ENCODE assay signal across 1 cellular context in the genomic region with DNA sequence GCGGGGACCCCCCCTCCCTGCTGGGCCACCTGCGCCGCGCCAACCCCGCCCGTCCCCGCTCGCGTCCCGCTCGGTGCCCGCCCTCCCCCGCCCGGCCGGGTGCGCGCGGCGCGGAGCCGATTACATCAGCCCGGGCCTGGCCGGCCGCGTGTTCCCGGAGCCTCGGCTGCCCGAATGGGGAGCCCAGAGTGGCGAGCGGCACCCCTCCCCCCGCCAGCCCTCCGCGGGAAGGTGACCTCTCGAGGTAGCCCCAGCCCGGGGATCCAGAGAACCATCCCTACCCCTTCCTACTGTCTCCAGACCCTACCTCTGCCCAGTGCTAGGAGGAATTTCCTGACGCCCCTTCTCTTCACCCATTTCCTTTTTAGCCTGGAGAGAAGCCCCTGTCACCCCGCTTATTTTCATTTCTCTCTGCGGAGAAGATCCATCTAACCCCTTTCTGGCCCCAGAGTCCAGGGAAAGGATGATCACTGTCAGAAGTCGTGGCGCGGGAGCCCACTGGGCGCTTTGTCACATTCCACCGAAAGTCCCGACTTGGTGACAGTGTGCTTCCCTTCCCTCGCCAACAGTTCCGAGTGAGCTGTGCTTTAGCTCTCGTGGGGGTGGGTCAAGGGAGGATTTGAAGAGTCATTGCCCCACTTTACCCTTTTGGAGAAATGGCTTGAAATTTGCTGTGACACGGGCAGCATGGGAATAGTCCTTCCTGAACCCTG.
TF ChIP-seq lines count a peak whose summit lies in the region.

No MANE protein-coding gene starts in this region.

TF ChIP-seq in HepG2, 621 proteins besides CTCF, POLR2A, EP300 and RAD21 (continued from another document and continues in another):
- TF ChIP-seq, protein P1, sequence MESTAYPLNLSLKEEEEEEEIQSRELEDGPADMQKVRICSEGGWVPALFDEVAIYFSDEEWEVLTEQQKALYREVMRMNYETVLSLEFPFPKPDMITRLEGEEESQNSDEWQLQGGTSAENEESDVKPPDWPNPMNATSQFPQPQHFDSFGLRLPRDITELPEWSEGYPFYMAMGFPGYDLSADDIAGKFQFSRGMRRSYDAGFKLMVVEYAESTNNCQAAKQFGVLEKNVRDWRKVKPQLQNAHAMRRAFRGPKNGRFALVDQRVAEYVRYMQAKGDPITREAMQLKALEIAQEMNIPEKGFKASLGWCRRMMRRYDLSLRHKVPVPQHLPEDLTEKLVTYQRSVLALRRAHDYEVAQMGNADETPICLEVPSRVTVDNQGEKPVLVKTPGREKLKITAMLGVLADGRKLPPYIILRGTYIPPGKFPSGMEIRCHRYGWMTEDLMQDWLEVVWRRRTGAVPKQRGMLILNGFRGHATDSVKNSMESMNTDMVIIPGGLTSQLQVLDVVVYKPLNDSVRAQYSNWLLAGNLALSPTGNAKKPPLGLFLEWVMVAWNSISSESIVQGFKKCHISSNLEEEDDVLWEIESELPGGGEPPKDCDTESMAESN (CRISPR knock-in tag; conservative IDR thresholded peaks at IDR 0.05): 0 out of 2 replicates have a peak, but pooled peaks have one; percentile 19
- TF ChIP-seq THRA (CRISPR knock-in tag; IDR thresholded peaks at IDR 0.05; ENCODE audit: borderline replicate concordance): 0 out of 2 replicates have a peak, but pooled peaks have one; percentile 8
- no peak for TF ChIP-seq ZNF614 (CRISPR knock-in tag; IDR thresholded peaks at IDR 0.05; ENCODE audit: borderline replicate concordance)
- TF ChIP-seq HHEX (CRISPR knock-in tag; IDR thresholded peaks at IDR 0.05): 0 out of 2 replicates have a peak, but pooled peaks have one; percentile 17
- 0 out of 4 replicates have a peak, but pooled peaks of 1 of the 2 experiments have one; percentile 16 for TF ChIP-seq REST (IDR thresholded peaks at IDR 0.05; ENCODE audit: borderline replicate concordance in 1 of 2, low read depth in 1 of 2, low read length in 2 of 2)
- TF ChIP-seq ZNF7 (CRISPR knock-in tag; IDR thresholded peaks at IDR 0.05): no peak
- no peak for TF ChIP-seq HNRNPUL1 (IDR thresholded peaks at IDR 0.05; ENCODE audit: low read depth, low read length)
- no peak; the same call in 1 of the 2 replicates for TF ChIP-seq THAP8 (CRISPR knock-in tag; IDR thresholded peaks at IDR 0.05; ENCODE audit: borderline replicate concordance)
- peak; percentile 33; the same call in 1 of the 2 replicates for TF ChIP-seq NR2C2 (CRISPR knock-in tag; IDR thresholded peaks at IDR 0.05; ENCODE audit: borderline replicate concordance)
- TF ChIP-seq MXD3 (CRISPR knock-in tag; IDR thresholded peaks at IDR 0.05): no peak; the same call in 1 of the 2 replicates
- no peak for TF ChIP-seq FOXK1 (CRISPR knock-in tag; IDR thresholded peaks at IDR 0.05; ENCODE audit: borderline replicate concordance, low read depth)
- peak; percentile 66 for TF ChIP-seq AGO1 (IDR thresholded peaks at IDR 0.05; ENCODE audit: low read depth, low read length, poor library complexity, severe bottlenecking)
- TF ChIP-seq ETV6 (CRISPR knock-in tag; conservative IDR thresholded peaks at IDR 0.05): no peak
- TF ChIP-seq DMAP1 (CRISPR knock-in tag; IDR thresholded peaks at IDR 0.05): peak; percentile 86
- TF ChIP-seq ZFP91 (CRISPR knock-in tag; IDR thresholded peaks at IDR 0.05; ENCODE audit: borderline replicate concordance): no peak; the same call in 1 of the 2 replicates
- no peak; the same call in 1 of the 2 replicates for TF ChIP-seq MEF2D (CRISPR knock-in tag; IDR thresholded peaks at IDR 0.05)
- TF ChIP-seq, protein P2, sequence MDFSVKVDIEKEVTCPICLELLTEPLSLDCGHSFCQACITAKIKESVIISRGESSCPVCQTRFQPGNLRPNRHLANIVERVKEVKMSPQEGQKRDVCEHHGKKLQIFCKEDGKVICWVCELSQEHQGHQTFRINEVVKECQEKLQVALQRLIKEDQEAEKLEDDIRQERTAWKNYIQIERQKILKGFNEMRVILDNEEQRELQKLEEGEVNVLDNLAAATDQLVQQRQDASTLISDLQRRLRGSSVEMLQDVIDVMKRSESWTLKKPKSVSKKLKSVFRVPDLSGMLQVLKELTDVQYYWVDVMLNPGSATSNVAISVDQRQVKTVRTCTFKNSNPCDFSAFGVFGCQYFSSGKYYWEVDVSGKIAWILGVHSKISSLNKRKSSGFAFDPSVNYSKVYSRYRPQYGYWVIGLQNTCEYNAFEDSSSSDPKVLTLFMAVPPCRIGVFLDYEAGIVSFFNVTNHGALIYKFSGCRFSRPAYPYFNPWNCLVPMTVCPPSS (IDR thresholded peaks at IDR 0.05): no peak
- no peak for TF ChIP-seq RFXANK (CRISPR knock-in tag; IDR thresholded peaks at IDR 0.05)
- TF ChIP-seq DNMT1 (CRISPR knock-in tag; IDR thresholded peaks at IDR 0.05): no peak
- TF ChIP-seq, protein P3, sequence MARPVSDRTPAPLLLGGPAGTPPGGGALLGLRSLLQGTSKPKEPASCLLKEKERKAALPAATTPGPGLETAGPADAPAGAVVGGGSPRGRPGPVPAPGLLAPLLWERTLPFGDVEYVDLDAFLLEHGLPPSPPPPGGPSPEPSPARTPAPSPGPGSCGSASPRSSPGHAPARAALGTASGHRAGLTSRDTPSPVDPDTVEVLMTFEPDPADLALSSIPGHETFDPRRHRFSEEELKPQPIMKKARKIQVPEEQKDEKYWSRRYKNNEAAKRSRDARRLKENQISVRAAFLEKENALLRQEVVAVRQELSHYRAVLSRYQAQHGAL (CRISPR knock-in tag; IDR thresholded peaks at IDR 0.05; ENCODE audit: not compliant biosample characterization): no peak
- no peak; the same call in 1 of the 2 replicates for TF ChIP-seq ZNF782 (CRISPR knock-in tag; IDR thresholded peaks at IDR 0.05; ENCODE audit: borderline replicate concordance)
- TF ChIP-seq CBX5 (CRISPR knock-in tag; IDR thresholded peaks at IDR 0.05; ENCODE audit: borderline replicate concordance): no peak
- TF ChIP-seq MEIS2 (CRISPR knock-in tag; IDR thresholded peaks at IDR 0.05): peak; percentile 11; the same call in 1 of the 2 replicates
- TF ChIP-seq BRD4 (CRISPR knock-in tag; IDR thresholded peaks at IDR 0.05): no peak; the same call in 1 of the 2 replicates
- TF ChIP-seq CENPX (CRISPR knock-in tag; IDR thresholded peaks at IDR 0.05): no peak
- no peak for TF ChIP-seq RAD51 (IDR thresholded peaks at IDR 0.05; ENCODE audit: borderline replicate concordance)
- peak; percentile 21; the same call in 1 of the 2 replicates for TF ChIP-seq HDAC1 (CRISPR knock-in tag; IDR thresholded peaks at IDR 0.05)
- TF ChIP-seq, protein P4, sequence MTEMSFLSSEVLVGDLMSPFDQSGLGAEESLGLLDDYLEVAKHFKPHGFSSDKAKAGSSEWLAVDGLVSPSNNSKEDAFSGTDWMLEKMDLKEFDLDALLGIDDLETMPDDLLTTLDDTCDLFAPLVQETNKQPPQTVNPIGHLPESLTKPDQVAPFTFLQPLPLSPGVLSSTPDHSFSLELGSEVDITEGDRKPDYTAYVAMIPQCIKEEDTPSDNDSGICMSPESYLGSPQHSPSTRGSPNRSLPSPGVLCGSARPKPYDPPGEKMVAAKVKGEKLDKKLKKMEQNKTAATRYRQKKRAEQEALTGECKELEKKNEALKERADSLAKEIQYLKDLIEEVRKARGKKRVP (CRISPR knock-in tag; IDR thresholded peaks at IDR 0.05): peak; percentile 75 to 98
- TF ChIP-seq ZNF503 (CRISPR knock-in tag; IDR thresholded peaks at IDR 0.05): no peak; the same call in 1 of the 2 replicates
- TF ChIP-seq EED (CRISPR knock-in tag; IDR thresholded peaks at IDR 0.05): no peak
- TF ChIP-seq KLF12 (CRISPR knock-in tag; IDR thresholded peaks at IDR 0.05; ENCODE audit: borderline replicate concordance): 0 out of 2 replicates have a peak, but pooled peaks have one; percentile 47
- no peak for TF ChIP-seq ZSCAN5A (CRISPR knock-in tag; IDR thresholded peaks at IDR 0.05; ENCODE audit: borderline replicate concordance)
- 0 out of 2 replicates have a peak, but pooled peaks have one; percentile 5 for TF ChIP-seq ELF3 (CRISPR knock-in tag; IDR thresholded peaks at IDR 0.05)
- TF ChIP-seq ZNF768 (CRISPR knock-in tag; IDR thresholded peaks at IDR 0.05): no peak
- no peak for TF ChIP-seq STAG1 (CRISPR knock-in tag; IDR thresholded peaks at IDR 0.05)
- TF ChIP-seq ZSCAN25 (CRISPR knock-in tag; IDR thresholded peaks at IDR 0.05): peak; percentile 30; the same call in 1 of the 2 replicates
- TF ChIP-seq NFYC (CRISPR knock-in tag; IDR thresholded peaks at IDR 0.05): no peak
- 0 out of 2 replicates have a peak, but pooled peaks have one; percentile 48 for TF ChIP-seq ZNF572 (CRISPR knock-in tag; IDR thresholded peaks at IDR 0.05)
- TF ChIP-seq PLRG1 (conservative IDR thresholded peaks at IDR 0.05): no peak
